ENCODE assay signal across 20 cellular contexts in the genomic region with DNA sequence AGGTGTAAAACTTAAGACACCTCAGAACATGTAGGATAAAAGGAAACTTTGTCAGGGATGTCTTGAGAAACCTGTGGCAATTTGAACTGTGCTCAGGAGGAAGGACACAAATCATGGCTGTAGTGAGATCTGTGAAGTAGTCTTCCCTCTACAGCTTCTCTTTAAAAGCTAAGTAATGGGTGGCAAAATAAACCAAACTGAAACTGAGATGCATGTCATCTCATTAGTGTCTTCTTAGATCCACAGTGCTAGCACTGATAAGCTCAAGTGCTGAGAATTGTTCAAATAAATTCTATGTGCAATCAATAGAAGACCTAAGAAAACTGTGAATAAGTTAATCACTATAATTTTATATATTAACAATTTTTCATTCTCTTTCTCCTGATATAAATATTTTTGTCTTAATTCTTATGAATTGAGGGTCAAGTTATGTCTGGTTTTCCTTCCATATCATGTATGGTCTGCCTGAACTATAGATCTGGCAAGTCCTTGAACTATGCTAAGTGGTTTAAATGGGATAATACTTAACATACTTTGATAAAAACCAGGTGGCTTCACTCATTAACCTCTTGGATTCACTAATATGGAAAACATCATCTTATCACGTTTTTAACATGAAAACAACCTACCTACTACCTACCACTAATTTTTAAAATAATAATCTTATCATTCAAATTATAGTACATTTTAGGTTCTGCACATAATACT. TPM values are rescaled to one million over a fixed set of nuclear protein-coding genes. Genes with fewer than 3 reads are reported as not detected.
DNase-seq lines count a peak whose midpoint lies in the region; ATAC-seq and TF ChIP-seq lines count a peak whose summit lies in the region.
"Had no signal": no experiment of that assay in that cellular context is flagged by ENCODE, and none has a peak within 500 bp of the region (broad histone marks: within the 10 kb centered on the region; RNA-seq: fewer than 3 reads in every experiment).

No MANE protein-coding gene starts in this region.

- DNase-seq in MM.1S (peak; percentile 62), DMS114 treated with DMSO at 0.1 percent for 48 hours (lab: John Stamatoyannopoulos, UW; ENCODE audit: unreplicated experiment) (no peak), glutamatergic neuron (no peak), NCI-H2107 (lab: John Stamatoyannopoulos, UW) (no peak)
- DNase-seq: DMS79, KBM-7, NCI-H1092 treated with DMSO at 0.1 percent for 48 hours, NCI-H146, NCI-H2029 treated with DMSO at 0.1 percent for 48 hours, NCI-H446, NCI-H526 had no signal

- ATAC-seq in SK-N-SH treated with all-trans-retinoic acid at 6 μM for 48 hours, result no peak; the same call in 2 of the 3 replicates
- ATAC-seq in gastroesophageal sphincter, result no peak
- ATAC-seq: Panc1 had no signal

- no peak overlapping the region for H3K9ac ChIP-seq in BLaER1 treated with 17β-estradiol and CSF1 and Interleukin-3, amounts not matched to agents 10 nM and 100 nM
- no peak overlapping the region for H3K9ac ChIP-seq in MM.1S (ENCODE audit: low read length)

- peaks cover 26 to 52% (median 44%) of the 10 kb centered on the region in 10 experiments for H3K4me1 ChIP-seq in BLaER1 treated with 17β-estradiol and CSF1 and Interleukin-3, amounts not matched to agents 10 nM and 100 nM
- H3K4me1 ChIP-seq in MM.1S (ENCODE audit: low read length), result peaks cover 31% of the 10 kb centered on the region
- no peaks in the 10 kb centered on the region for H3K4me1 ChIP-seq in gastroesophageal sphincter
- H3K4me1 ChIP-seq: HAP-1 had no signal

- H3K36me3 ChIP-seq in BLaER1 treated with 17β-estradiol and CSF1 and Interleukin-3, amounts not matched to agents 10 nM and 100 nM, result peaks cover 0 to 23% (median 0%) of the 10 kb centered on the region in 11 experiments; a peak in 6 of 22 replicates
- H3K36me3 ChIP-seq in MM.1S (replicated peaks; ENCODE audit: insufficient read depth, low read length), result no peaks in the 10 kb centered on the region
- no peaks in the 10 kb centered on the region for H3K36me3 ChIP-seq in gastroesophageal sphincter
- H3K36me3 ChIP-seq: HAP-1 had no signal

- 40 to 47% methylated on average over 1 of the region's 1 CpG for WGBS in gastroesophageal sphincter (ENCODE audit: low coverage in 1 of 2), 2 donors

- H3K4me1 Mint-ChIP-seq in glutamatergic neuron (ENCODE audit: low read depth, unreplicated experiment), result peaks cover 22% of the 10 kb centered on the region
- H3K4me1 Mint-ChIP-seq: CD14-positive monocyte had no signal

- TF ChIP-seq EP300 in gastroesophageal sphincter (IDR thresholded peaks at IDR 0.05), result no peak

- peaks cover 0 to 4% (median 0%) of the 10 kb centered on the region in 11 experiments; a peak in 3 of 22 replicates for H3K9me3 ChIP-seq in BLaER1 treated with 17β-estradiol and CSF1 and Interleukin-3, amounts not matched to agents 10 nM and 100 nM (replicated peaks in 1 of 11)
- H3K9me3 ChIP-seq in MM.1S (replicated peaks; ENCODE audit: insufficient read depth, low read length) (no peaks in the 10 kb centered on the region), gastroesophageal sphincter (no peaks in the 10 kb centered on the region)
- H3K9me3 ChIP-seq: HAP-1 had no signal

- H3K9me3 Mint-ChIP-seq in glutamatergic neuron (ENCODE audit: unreplicated experiment), result no peaks in the 10 kb centered on the region
- H3K9me3 Mint-ChIP-seq: CD14-positive monocyte had no signal

- no peak overlapping the region for H2AFZ ChIP-seq in MM.1S (ENCODE audit: low read length)

- no peaks in the 10 kb centered on the region for H3K27me3 ChIP-seq in BLaER1 treated with 17β-estradiol and CSF1 and Interleukin-3, amounts not matched to agents 10 nM and 100 nM
- H3K27me3 ChIP-seq in MM.1S (replicated peaks; ENCODE audit: insufficient read depth, low read length) (no peaks in the 10 kb centered on the region), gastroesophageal sphincter (no peaks in the 10 kb centered on the region)

- no peaks in the 10 kb centered on the region for H3K36me3 Mint-ChIP-seq in glutamatergic neuron (ENCODE audit: unreplicated experiment)
- H3K36me3 Mint-ChIP-seq: CD14-positive monocyte had no signal

- no peak overlapping the region for H3K4me3 Mint-ChIP-seq in glutamatergic neuron (ENCODE audit: unreplicated experiment)
- H3K4me3 Mint-ChIP-seq: CD14-positive monocyte had no signal

- TF ChIP-seq CTCF in MM.1S (IDR thresholded peaks at IDR 0.05; ENCODE audit: low read length) (no peak), gastroesophageal sphincter (IDR thresholded peaks at IDR 0.05) (no peak), glutamatergic neuron (IDR thresholded peaks at IDR 0.05; ENCODE audit: partially characterized antibody, unreplicated experiment) (no peak)

- peaks cover 11% of the 10 kb centered on the region for H3F3A ChIP-seq in MM.1S (ENCODE audit: insufficient read depth, low read length)

- H4K20me1 ChIP-seq in BLaER1 treated with 17β-estradiol and CSF1 and Interleukin-3, amounts not matched to agents 10 nM and 100 nM, result no peaks in the 10 kb centered on the region
- no peaks in the 10 kb centered on the region for H4K20me1 ChIP-seq in MM.1S (ENCODE audit: insufficient read depth, low read length)

- peak overlapping the region in 6 of 11 experiments; percentile 9 to 84 (median 28); a peak in 4 of 22 replicates for H3K27ac ChIP-seq in BLaER1 treated with 17β-estradiol and CSF1 and Interleukin-3, amounts not matched to agents 10 nM and 100 nM
- H3K27ac ChIP-seq in MM.1S (ENCODE audit: low read length), result no peak overlapping the region
- no peak overlapping the region for H3K27ac ChIP-seq in gastroesophageal sphincter
- H3K27ac ChIP-seq: HL-60 had no signal

- TF ChIP-seq POLR2A in gastroesophageal sphincter (IDR thresholded peaks at IDR 0.05), result no peak

- no peak overlapping the region for H3K4me3 ChIP-seq in BLaER1 treated with 17β-estradiol and CSF1 and Interleukin-3, amounts not matched to agents 10 nM and 100 nM
- H3K4me3 ChIP-seq in MM.1S (ENCODE audit: low read length), result no peak overlapping the region
- no peak overlapping the region for H3K4me3 ChIP-seq in gastroesophageal sphincter
- H3K4me3 ChIP-seq: HAP-1 had no signal

- no peaks in the 10 kb centered on the region for H3K9me2 ChIP-seq in MM.1S (replicated peaks; ENCODE audit: insufficient read depth, low read length)

- H3K79me2 ChIP-seq in MM.1S (ENCODE audit: low read length), result no peaks in the 10 kb centered on the region

- H3K4me2 ChIP-seq in BLaER1 treated with 17β-estradiol and CSF1 and Interleukin-3, amounts not matched to agents 10 nM and 100 nM, result peak overlapping the region in 7 of 11 experiments; percentile 1 to 26 (median 18); a peak in 8 of 22 replicates
- peak overlapping the region; percentile 6; the same call in 1 of the 2 replicates for H3K4me2 ChIP-seq in MM.1S (ENCODE audit: low read depth, low read length)

- H3K27me3 Mint-ChIP-seq in glutamatergic neuron (ENCODE audit: unreplicated experiment), result no peaks in the 10 kb centered on the region

- H3K27ac Mint-ChIP-seq in glutamatergic neuron (ENCODE audit: unreplicated experiment), result no peak overlapping the region
- H3K27ac Mint-ChIP-seq: CD14-positive monocyte had no signal

TF ChIP-seq in SK-N-SH treated with all-trans-retinoic acid at 6 μM for 48 hours, 23 proteins besides CTCF, POLR2A, EP300 and RAD21:
- TF ChIP-seq, protein P1, sequence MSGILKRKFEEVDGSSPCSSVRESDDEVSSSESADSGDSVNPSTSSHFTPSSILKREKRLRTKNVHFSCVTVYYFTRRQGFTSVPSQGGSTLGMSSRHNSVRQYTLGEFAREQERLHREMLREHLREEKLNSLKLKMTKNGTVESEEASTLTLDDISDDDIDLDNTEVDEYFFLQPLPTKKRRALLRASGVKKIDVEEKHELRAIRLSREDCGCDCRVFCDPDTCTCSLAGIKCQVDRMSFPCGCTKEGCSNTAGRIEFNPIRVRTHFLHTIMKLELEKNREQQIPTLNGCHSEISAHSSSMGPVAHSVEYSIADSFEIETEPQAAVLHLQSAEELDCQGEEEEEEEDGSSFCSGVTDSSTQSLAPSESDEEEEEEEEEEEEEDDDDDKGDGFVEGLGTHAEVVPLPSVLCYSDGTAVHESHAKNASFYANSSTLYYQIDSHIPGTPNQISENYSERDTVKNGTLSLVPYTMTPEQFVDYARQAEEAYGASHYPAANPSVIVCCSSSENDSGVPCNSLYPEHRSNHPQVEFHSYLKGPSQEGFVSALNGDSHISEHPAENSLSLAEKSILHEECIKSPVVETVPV (CRISPR knock-in tag; IDR thresholded peaks at IDR 0.05), result no peak
- TF ChIP-seq TCF4 (CRISPR knock-in tag; IDR thresholded peaks at IDR 0.05; ENCODE audit: borderline replicate concordance) (peak; percentile 72; the same call in 1 of the 2 replicates), ISL1 (CRISPR knock-in tag; IDR thresholded peaks at IDR 0.05) (peak; percentile 75), TOX (CRISPR knock-in tag; IDR thresholded peaks at IDR 0.05; ENCODE audit: borderline replicate concordance) (no peak), CSDC2 (CRISPR knock-in tag; IDR thresholded peaks at IDR 0.05) (no peak)
- TF ChIP-seq, protein P2, sequence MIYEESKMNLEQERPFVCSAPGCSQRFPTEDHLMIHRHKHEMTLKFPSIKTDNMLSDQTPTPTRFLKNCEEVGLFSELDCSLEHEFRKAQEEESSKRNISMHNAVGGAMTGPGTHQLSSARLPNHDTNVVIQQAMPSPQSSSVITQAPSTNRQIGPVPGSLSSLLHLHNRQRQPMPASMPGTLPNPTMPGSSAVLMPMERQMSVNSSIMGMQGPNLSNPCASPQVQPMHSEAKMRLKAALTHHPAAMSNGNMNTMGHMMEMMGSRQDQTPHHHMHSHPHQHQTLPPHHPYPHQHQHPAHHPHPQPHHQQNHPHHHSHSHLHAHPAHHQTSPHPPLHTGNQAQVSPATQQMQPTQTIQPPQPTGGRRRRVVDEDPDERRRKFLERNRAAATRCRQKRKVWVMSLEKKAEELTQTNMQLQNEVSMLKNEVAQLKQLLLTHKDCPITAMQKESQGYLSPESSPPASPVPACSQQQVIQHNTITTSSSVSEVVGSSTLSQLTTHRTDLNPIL (CRISPR knock-in tag; IDR thresholded peaks at IDR 0.05; ENCODE audit: low read depth), result no peak

RNA-seq across cellular contexts. Expression of a gene that starts 27.2 kb away (rescaled TPM):
- total RNA-seq in gastroesophageal sphincter, result 1 to 10 TPM; 1.9 to 6.6 (median 3.5) TPM
- total RNA-seq in glutamatergic neuron (ENCODE audit: unreplicated experiment), result 155 TPM
- total RNA-seq: HT-29; T-helper 1 cell treated with Interleukin-12 subunit alpha and Interleukin-12 subunit beta and Interleukin-4 antibody, amounts not matched to agents 30 ng/mL and 1 ng/mL, for 36 hours had no signal

Comparison
In these comparisons a context has a peak if more than half of its experiments do, and no peak if none do; other contexts are left out.
1. H3K27ac ChIP-seq: peak in BLaER1 treated with 17β-estradiol and CSF1 and Interleukin-3, amounts not matched to agents 10 nM and 100 nM (6 of 11); none in MM.1S (single experiment) and gastroesophageal sphincter (0 of 4).
2. RNA of a gene that starts 27.2 kb away (total RNA-seq): 155 TPM in glutamatergic neuron (single experiment); 1.9 to 6.6 TPM in gastroesophageal sphincter; every median in the first group is over 10 times any median in the second.